8 cellular contexts compared by ENCODE assay signal in the genomic region with DNA sequence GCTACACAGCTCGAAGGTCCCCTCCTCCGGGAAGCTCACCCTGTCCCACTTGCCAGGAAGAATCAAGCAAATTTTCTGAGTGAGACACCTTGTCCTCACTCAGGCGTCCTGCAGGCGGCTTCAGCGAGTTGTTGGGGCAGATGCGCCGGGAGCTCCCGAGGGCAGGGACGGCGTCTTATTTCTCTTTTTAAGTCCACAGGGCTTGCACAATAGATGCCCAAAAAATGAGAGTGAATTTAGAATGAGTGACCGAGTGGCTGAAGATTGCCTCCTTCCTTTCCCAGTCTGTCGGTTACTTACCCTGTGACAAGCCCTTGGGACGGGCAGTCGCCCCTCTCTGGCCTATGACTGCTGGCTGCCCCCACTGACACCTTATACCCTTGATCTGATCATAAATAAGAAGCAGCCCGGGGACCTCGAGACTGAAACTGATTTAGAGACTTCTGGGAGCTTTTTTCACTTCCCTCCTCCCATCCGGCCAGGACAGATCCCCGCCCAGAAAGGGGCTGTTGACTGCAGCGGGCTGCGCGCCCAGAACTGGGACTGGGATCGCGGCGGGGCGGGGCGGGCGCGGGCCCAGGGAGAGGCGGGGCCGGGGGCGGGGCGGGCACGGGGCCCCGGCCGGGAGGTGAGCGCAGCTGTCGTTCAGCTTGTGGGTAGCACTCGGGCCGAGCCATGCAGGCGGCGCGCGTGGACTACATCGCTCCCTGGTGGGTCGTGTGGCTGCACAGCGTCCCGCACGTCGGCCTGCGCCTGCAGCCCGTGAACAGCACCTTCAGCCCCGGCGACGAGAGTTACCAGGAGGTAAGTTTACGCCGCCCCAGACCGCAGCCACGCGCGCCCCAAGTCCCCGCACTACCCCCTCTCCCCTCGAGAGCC. TPM values are rescaled to one million over a fixed set of nuclear protein-coding genes. Genes with fewer than 3 reads are reported as not detected.
DNase-seq lines count a peak whose midpoint lies in the region; ATAC-seq and TF ChIP-seq lines count a peak whose summit lies in the region.

TSS of gene TTYH2 (plus strand) at position 659 of the 879 bp plus-strand sequence. CDS start at position 676, 17 bp downstream.

- H3K27me3 Mint-ChIP-seq in chondrocyte (ENCODE audit: low read depth), result no peaks in the 10 kb centered on the region

- no peaks in the 10 kb centered on the region for H3K9me3 Mint-ChIP-seq in chondrocyte (ENCODE audit: low read depth)

- TF ChIP-seq CTCF in AG09309 (IDR thresholded peaks at IDR 0.05; ENCODE audit: control insufficient read depth, insufficient read depth, low read depth, low read length, missing control alignments) (peak; percentile 30), chondrocyte (IDR thresholded peaks at IDR 0.05) (peak; percentile 64)

- H3K4me3 Mint-ChIP-seq in chondrocyte (ENCODE audit: unreplicated experiment), result peak within 1 kb of the TSS; percentile 85

- peaks cover 32% of the 10 kb centered on the region for H3K4me1 Mint-ChIP-seq in chondrocyte (ENCODE audit: low read depth)

- H3K36me3 Mint-ChIP-seq in chondrocyte (ENCODE audit: low read depth), result peaks cover 18% of the 10 kb centered on the region

- peak within 1 kb of the TSS; percentile 65 for H3K27ac Mint-ChIP-seq in chondrocyte (ENCODE audit: unreplicated experiment)

- ATAC-seq in GM18909 (IDR thresholded peaks at IDR 0.05; ENCODE audit: poor library complexity, unreplicated experiment), result peak; percentile 61
- ATAC-seq in HG03139 (IDR thresholded peaks at IDR 0.05; ENCODE audit: unreplicated experiment), result peak; percentile 56

- peak within 1 kb of the TSS; percentile 63 for H3K4me3 ChIP-seq in AG09309 (ENCODE audit: control insufficient read depth, low read depth, low read length)

- DNase-seq in AG09309 (ENCODE audit: low read depth) (no peak), NCI-H446 treated with DMSO at 0.1 percent for 48 hours (lab: John Stamatoyannopoulos, UW) (peak; percentile 81), chondrocyte (ENCODE audit: low spot score) (no peak), kidney tubule cell (ENCODE audit: low spot score) (peak; percentile 82)
- DNase-seq in activated CD4-positive, alpha-beta T cell treated with anti-CD3 and anti-CD28 coated beads for 1 hour, result peak; percentile 54
- DNase-seq in stimulated activated CD4-positive, alpha-beta T cell treated with anti-CD3 and anti-CD28 coated beads, Interleukin-1b, Interleukin-23, amount 100 ng/mL, for 4 hours (ENCODE audit: low read depth in 2 of 2), result peak; percentile 56 to 65

RNA-seq across cellular contexts. Expression of gene TTYH2, which starts in this region (rescaled TPM):
- total RNA-seq in chondrocyte, result 1.6 to 2.1 TPM (median 1.9 TPM) in 3 replicates

Comparison
In these comparisons a context has a peak if more than half of its experiments do, and no peak if none do; other contexts are left out.
1. DNase-seq: peak in NCI-H446 treated with DMSO at 0.1 percent for 48 hours (single experiment), activated CD4-positive, alpha-beta T cell treated with anti-CD3 and anti-CD28 coated beads for 1 hour (single experiment), kidney tubule cell (single experiment) and stimulated activated CD4-positive, alpha-beta T cell treated with anti-CD3 and anti-CD28 coated beads, Interleukin-1b, Interleukin-23, amount 100 ng/mL, for 4 hours (2 of 2); none in AG09309 (single experiment) and chondrocyte (single experiment).